In the genomic region with DNA sequence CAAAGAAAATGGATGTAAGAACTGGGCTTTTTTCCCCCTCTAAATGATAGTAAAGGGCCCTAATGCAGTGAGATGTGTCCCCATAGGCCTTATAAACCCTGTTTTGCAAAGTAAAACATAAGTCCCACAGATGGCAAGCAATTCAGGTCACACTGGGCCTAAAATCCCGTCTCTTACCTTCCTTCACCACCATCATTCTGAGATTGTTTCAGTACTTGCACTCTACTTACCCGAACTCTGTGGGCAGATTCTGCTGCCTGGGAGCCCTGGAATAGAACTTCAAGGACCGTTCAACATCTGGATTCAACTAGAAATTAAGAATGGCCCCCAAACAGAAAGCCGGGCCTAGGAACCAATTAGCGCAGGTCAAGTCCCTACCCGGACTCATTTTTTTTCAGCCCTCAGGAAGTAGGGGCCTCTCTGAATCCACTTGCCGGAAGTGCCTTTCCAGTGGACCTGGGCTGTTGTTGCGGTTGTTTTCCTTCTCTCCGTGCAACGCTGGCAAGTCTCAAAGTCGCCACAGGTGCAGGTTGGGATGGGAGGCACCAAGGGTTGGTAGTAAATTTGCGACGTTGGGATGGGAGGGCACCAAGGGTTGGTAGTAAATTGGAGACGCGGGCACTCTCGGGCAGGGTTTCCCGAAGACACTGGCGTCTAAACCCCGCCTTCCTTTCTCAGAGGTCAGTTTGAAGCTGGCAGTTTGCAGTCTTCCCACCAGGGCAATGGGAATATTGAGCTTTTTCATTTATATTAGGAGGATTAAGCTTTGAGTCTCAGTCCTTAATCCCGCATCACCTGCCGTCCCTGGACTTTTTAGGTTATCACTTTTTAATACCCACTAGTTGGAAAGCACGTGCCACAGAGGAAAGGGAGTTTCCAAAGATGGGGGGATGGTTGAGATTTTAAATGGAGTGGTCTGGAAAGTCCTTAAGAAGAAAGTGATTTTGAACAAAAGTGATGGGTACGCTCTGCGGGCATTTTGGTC, we compare ENCODE assay signal across 1 cellular context.
TF ChIP-seq lines count a peak whose summit lies in the region.

A gene with protein sequence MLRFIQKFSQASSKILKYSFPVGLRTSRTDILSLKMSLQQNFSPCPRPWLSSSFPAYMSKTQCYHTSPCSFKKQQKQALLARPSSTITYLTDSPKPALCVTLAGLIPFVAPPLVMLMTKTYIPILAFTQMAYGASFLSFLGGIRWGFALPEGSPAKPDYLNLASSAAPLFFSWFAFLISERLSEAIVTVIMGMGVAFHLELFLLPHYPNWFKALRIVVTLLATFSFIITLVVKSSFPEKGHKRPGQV (plus strand): TSS at position 429 of the 985 bp plus-strand sequence. CDS start 2,888 bp downstream, outside the sequence.

TF ChIP-seq in HepG2, 621 proteins besides CTCF, POLR2A, EP300 and RAD21 (continued from another document):
- TF ChIP-seq, protein P1, sequence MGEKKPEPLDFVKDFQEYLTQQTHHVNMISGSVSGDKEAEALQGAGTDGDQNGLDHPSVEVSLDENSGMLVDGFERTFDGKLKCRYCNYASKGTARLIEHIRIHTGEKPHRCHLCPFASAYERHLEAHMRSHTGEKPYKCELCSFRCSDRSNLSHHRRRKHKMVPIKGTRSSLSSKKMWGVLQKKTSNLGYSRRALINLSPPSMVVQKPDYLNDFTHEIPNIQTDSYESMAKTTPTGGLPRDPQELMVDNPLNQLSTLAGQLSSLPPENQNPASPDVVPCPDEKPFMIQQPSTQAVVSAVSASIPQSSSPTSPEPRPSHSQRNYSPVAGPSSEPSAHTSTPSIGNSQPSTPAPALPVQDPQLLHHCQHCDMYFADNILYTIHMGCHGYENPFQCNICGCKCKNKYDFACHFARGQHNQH (CRISPR knock-in tag; IDR thresholded peaks at IDR 0.05): peak; percentile 90
- peak; percentile 61; the same call in 1 of the 2 replicates for TF ChIP-seq MAZ (IDR thresholded peaks at IDR 0.05; ENCODE audit: borderline replicate concordance, low read depth, low read length)
- TF ChIP-seq MAZ (CRISPR knock-in tag; IDR thresholded peaks at IDR 0.05; ENCODE audit: low read depth): peak; percentile 20; the same call in 1 of the 2 replicates
- peak; percentile 96 for TF ChIP-seq KDM5A (IDR thresholded peaks at IDR 0.05; ENCODE audit: borderline replicate concordance, low read length)
- 0 out of 2 replicates have a peak, but pooled peaks have one; percentile 39 for TF ChIP-seq NKX3-1 (CRISPR knock-in tag; IDR thresholded peaks at IDR 0.05)
- TF ChIP-seq HNRNPH1 (optimal IDR thresholded peaks at IDR 0.05; ENCODE audit: low read depth, low read length): no peak
- no peak for TF ChIP-seq ZBTB7A (CRISPR knock-in tag; IDR thresholded peaks at IDR 0.05)
- TF ChIP-seq BHLHE40 (IDR thresholded peaks at IDR 0.05; ENCODE audit: low read length): 0 out of 2 replicates have a peak, but pooled peaks have one; percentile 18
- TF ChIP-seq, protein P2, sequence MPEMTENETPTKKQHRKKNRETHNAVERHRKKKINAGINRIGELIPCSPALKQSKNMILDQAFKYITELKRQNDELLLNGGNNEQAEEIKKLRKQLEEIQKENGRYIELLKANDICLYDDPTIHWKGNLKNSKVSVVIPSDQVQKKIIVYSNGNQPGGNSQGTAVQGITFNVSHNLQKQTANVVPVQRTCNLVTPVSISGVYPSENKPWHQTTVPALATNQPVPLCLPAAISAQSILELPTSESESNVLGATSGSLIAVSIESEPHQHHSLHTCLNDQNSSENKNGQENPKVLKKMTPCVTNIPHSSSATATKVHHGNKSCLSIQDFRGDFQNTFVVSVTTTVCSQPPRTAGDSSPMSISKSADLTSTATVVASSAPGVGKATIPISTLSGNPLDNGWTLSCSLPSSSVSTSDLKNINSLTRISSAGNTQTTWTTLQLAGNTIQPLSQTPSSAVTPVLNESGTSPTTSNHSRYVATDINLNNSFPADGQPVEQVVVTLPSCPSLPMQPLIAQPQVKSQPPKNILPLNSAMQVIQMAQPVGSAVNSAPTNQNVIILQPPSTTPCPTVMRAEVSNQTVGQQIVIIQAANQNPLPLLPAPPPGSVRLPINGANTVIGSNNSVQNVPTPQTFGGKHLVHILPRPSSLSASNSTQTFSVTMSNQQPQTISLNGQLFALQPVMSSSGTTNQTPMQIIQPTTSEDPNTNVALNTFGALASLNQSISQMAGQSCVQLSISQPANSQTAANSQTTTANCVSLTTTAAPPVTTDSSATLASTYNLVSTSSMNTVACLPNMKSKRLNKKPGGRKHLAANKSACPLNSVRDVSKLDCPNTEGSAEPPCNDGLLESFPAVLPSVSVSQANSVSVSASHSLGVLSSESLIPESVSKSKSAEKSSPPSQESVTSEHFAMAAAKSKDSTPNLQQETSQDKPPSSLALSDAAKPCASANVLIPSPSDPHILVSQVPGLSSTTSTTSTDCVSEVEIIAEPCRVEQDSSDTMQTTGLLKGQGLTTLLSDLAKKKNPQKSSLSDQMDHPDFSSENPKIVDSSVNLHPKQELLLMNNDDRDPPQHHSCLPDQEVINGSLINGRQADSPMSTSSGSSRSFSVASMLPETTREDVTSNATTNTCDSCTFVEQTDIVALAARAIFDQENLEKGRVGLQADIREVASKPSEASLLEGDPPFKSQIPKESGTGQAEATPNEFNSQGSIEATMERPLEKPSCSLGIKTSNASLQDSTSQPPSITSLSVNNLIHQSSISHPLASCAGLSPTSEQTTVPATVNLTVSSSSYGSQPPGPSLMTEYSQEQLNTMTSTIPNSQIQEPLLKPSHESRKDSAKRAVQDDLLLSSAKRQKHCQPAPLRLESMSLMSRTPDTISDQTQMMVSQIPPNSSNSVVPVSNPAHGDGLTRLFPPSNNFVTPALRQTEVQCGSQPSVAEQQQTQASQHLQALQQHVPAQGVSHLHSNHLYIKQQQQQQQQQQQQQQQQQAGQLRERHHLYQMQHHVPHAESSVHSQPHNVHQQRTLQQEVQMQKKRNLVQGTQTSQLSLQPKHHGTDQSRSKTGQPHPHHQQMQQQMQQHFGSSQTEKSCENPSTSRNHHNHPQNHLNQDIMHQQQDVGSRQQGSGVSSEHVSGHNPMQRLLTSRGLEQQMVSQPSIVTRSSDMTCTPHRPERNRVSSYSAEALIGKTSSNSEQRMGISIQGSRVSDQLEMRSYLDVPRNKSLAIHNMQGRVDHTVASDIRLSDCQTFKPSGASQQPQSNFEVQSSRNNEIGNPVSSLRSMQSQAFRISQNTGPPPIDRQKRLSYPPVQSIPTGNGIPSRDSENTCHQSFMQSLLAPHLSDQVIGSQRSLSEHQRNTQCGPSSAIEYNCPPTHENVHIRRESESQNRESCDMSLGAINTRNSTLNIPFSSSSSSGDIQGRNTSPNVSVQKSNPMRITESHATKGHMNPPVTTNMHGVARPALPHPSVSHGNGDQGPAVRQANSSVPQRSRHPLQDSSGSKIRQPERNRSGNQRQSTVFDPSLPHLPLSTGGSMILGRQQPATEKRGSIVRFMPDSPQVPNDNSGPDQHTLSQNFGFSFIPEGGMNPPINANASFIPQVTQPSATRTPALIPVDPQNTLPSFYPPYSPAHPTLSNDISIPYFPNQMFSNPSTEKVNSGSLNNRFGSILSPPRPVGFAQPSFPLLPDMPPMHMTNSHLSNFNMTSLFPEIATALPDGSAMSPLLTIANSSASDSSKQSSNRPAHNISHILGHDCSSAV (CRISPR knock-in tag; IDR thresholded peaks at IDR 0.05; ENCODE audit: borderline replicate concordance): no peak
- TF ChIP-seq, protein P3, sequence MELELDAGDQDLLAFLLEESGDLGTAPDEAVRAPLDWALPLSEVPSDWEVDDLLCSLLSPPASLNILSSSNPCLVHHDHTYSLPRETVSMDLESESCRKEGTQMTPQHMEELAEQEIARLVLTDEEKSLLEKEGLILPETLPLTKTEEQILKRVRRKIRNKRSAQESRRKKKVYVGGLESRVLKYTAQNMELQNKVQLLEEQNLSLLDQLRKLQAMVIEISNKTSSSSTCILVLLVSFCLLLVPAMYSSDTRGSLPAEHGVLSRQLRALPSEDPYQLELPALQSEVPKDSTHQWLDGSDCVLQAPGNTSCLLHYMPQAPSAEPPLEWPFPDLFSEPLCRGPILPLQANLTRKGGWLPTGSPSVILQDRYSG (CRISPR knock-in tag; IDR thresholded peaks at IDR 0.05): no peak
- TF ChIP-seq ZNF333 (CRISPR knock-in tag; IDR thresholded peaks at IDR 0.05; ENCODE audit: borderline replicate concordance): no peak
- TF ChIP-seq, protein P4, sequence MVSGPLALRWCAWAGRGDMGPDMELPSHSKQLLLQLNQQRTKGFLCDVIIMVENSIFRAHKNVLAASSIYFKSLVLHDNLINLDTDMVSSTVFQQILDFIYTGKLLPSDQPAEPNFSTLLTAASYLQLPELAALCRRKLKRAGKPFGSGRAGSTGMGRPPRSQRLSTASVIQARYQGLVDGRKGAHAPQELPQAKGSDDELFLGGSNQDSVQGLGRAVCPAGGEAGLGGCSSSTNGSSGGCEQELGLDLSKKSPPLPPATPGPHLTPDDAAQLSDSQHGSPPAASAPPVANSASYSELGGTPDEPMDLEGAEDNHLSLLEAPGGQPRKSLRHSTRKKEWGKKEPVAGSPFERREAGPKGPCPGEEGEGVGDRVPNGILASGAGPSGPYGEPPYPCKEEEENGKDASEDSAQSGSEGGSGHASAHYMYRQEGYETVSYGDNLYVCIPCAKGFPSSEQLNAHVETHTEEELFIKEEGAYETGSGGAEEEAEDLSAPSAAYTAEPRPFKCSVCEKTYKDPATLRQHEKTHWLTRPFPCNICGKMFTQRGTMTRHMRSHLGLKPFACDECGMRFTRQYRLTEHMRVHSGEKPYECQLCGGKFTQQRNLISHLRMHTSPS (CRISPR knock-in tag; IDR thresholded peaks at IDR 0.05; ENCODE audit: low read depth): no peak
- no peak for TF ChIP-seq TBL1XR1 (IDR thresholded peaks at IDR 0.05; ENCODE audit: borderline replicate concordance, low read length, partially characterized antibody)
